Comparison of ENCODE assay signal across 28 cellular contexts in genomic region chr15:27066446-27066845, GRCh38.
"Had no signal": no experiment of that assay in that cellular context is flagged by ENCODE, and none has a peak within 500 bp of the region (broad histone marks: within the 10 kb centered on the region; RNA-seq: fewer than 3 reads in every experiment).

No MANE protein-coding gene starts in this region.

- H3K4me3 ChIP-seq: stomach, suprapubic skin, testis, thoracic aorta, thyroid gland, tibial artery, tibial nerve, transverse colon, upper lobe of left lung, upper lobe of right lung, uterus, vagina had no signal

- H3K36me3 ChIP-seq: stomach, suprapubic skin, thoracic aorta, thyroid gland, tibial artery, tibial nerve, transverse colon, upper lobe of left lung, upper lobe of right lung, uterus, vagina had no signal

- H3K4me3 Mint-ChIP-seq: stimulated activated effector memory CD8-positive, alpha-beta T cell treated with anti-CD3 and anti-CD28 coated beads, Interleukin-12 subunit alpha, Interleukin-12 subunit beta, amount 100 ng/mL, for 72 hours; stimulated activated memory B cell treated with anti-CD40 and anti-IgM and Interleukin-4, amounts not matched to agents 10 μg/mL and 1 μg/mL and 100 μg/mL, for 72 hours; stimulated activated naive B cell treated with anti-CD40 and anti-IgM and Interleukin-4, amounts not matched to agents 10 μg/mL and 1 μg/mL and 100 μg/mL, for 72 hours; stimulated activated naive CD8-positive, alpha-beta T cell treated with anti-CD3 and anti-CD28 coated beads, Interleukin-15, amount 100 ng/mL, for 72 hours; stimulated activated naive CD8-positive, alpha-beta T cell treated with anti-CD3 and anti-CD28 coated beads, Interleukin-15, Interleukin-2, amounts not matched to agents 100 ng/mL and 50 ng/mL, for 24 hours; type B pancreatic cell had no signal

- H3K27me3 Mint-ChIP-seq: stimulated activated memory B cell treated with anti-CD40 and anti-IgM and Interleukin-4, amounts not matched to agents 10 μg/mL and 1 μg/mL and 100 μg/mL, for 72 hours; stimulated activated naive B cell treated with anti-CD40 and anti-IgM and Interleukin-4, amounts not matched to agents 10 μg/mL and 1 μg/mL and 100 μg/mL, for 72 hours; stimulated activated naive CD8-positive, alpha-beta T cell treated with anti-CD3 and anti-CD28 coated beads, Interleukin-15, amount 100 ng/mL, for 72 hours; stimulated activated naive CD8-positive, alpha-beta T cell treated with anti-CD3 and anti-CD28 coated beads, Interleukin-15, Interleukin-2, amounts not matched to agents 100 ng/mL and 50 ng/mL, for 24 hours had no signal

- H3K4me1 ChIP-seq: stomach, suprapubic skin, testis, thyroid gland, tibial artery, tibial nerve, transverse colon, upper lobe of left lung, upper lobe of right lung, uterus, vagina had no signal

- H3K9me3 ChIP-seq: testis, thoracic aorta, thyroid gland, uterus had no signal

- H3K27ac Mint-ChIP-seq: stimulated activated effector memory CD8-positive, alpha-beta T cell treated with anti-CD3 and anti-CD28 coated beads, Interleukin-12 subunit alpha, Interleukin-12 subunit beta, amount 100 ng/mL, for 72 hours; stimulated activated memory B cell treated with anti-CD40 and anti-IgM and Interleukin-4, amounts not matched to agents 10 μg/mL and 1 μg/mL and 100 μg/mL, for 72 hours; stimulated activated naive B cell treated with anti-CD40 and anti-IgM and Interleukin-4, amounts not matched to agents 10 μg/mL and 1 μg/mL and 100 μg/mL, for 72 hours; stimulated activated naive CD8-positive, alpha-beta T cell treated with anti-CD3 and anti-CD28 coated beads, Interleukin-15, Interleukin-2, amounts not matched to agents 100 ng/mL and 50 ng/mL, for 24 hours; type B pancreatic cell had no signal

- H3K9me3 Mint-ChIP-seq: type B pancreatic cell had no signal

- H3K27ac ChIP-seq: stomach, suprapubic skin, testis, thoracic aorta, thyroid gland, tibial artery, tibial nerve, transverse colon, upper lobe of left lung, upper lobe of right lung, uterus, vagina had no signal

- DNase-seq: stimulated activated CD4-positive, alpha-beta T cell treated with anti-CD3 and anti-CD28 coated beads, Interleukin-2, amount 100 ng/mL, for 48 hours; stimulated activated CD4-positive, alpha-beta T cell treated with anti-CD3 and anti-CD28 coated beads, Interleukin-4, amount 100 ng/mL, for 1 hour; stimulated activated CD4-positive, alpha-beta T cell treated with anti-CD3 and anti-CD28 coated beads, Interleukin-4, amount 100 ng/mL, for 24 hours; stimulated activated CD4-positive, alpha-beta T cell treated with anti-CD3 and anti-CD28 coated beads, Interleukin-4, amount 100 ng/mL, for 4 hours; stimulated activated CD8-positive, alpha-beta memory T cell treated with anti-CD3 and anti-CD28 coated beads, Interleukin-4, amount 100 ng/mL, for 48 hours; stimulated activated naive B cell treated with anti-CD40 and anti-IgM and Interleukin-4, amounts not matched to agents 10 μg/mL and 1 μg/mL and 100 μg/mL, for 72 hours; stimulated activated naive CD4-positive, alpha-beta T cell; stimulated activated naive CD4-positive, alpha-beta T cell treated with Interleukin-2 at 50 U/mL for 16 hours; stimulated activated naive CD8-positive, alpha-beta T cell treated with anti-CD3 and anti-CD28 coated beads, Interleukin-15, amount 100 ng/mL, for 72 hours; stimulated activated naive CD8-positive, alpha-beta T cell treated with anti-CD3 and anti-CD28 coated beads, Interleukin-15, Interleukin-2, amounts not matched to agents 100 U/mL and 50 U/mL, for 24 hours; stomach; substantia nigra; testis; thyroid gland; tibial artery; transverse colon; trophoblast cell; upper lobe of left lung; upper lobe of right lung; uterus had no signal

- ATAC-seq: stimulated activated effector memory CD8-positive, alpha-beta T cell treated with anti-CD3 and anti-CD28 coated beads, Interleukin-12 subunit alpha, Interleukin-12 subunit beta, amount 100 ng/mL, for 72 hours; stimulated activated memory B cell treated with anti-CD40 and anti-IgM and Interleukin-4, amounts not matched to agents 10 μg/mL and 1 μg/mL and 100 μg/mL, for 72 hours; stimulated activated naive B cell treated with anti-CD40 and anti-IgM and Interleukin-4, amounts not matched to agents 10 μg/mL and 1 μg/mL and 100 μg/mL, for 72 hours; stimulated activated naive CD8-positive, alpha-beta T cell treated with anti-CD3 and anti-CD28 coated beads, Interleukin-15, amount 100 ng/mL, for 72 hours; stimulated activated naive CD8-positive, alpha-beta T cell treated with anti-CD3 and anti-CD28 coated beads, Interleukin-15, Interleukin-2, amounts not matched to agents 100 U/mL and 50 U/mL, for 24 hours; upper lobe of right lung had no signal

- H3K4me1 Mint-ChIP-seq: stimulated activated effector memory CD8-positive, alpha-beta T cell treated with anti-CD3 and anti-CD28 coated beads, Interleukin-12 subunit alpha, Interleukin-12 subunit beta, amount 100 ng/mL, for 72 hours; stimulated activated memory B cell treated with anti-CD40 and anti-IgM and Interleukin-4, amounts not matched to agents 10 μg/mL and 1 μg/mL and 100 μg/mL, for 72 hours; stimulated activated naive B cell treated with anti-CD40 and anti-IgM and Interleukin-4, amounts not matched to agents 10 μg/mL and 1 μg/mL and 100 μg/mL, for 72 hours; stimulated activated naive CD8-positive, alpha-beta T cell treated with anti-CD3 and anti-CD28 coated beads, Interleukin-15, amount 100 ng/mL, for 72 hours had no signal

- H3K27me3 ChIP-seq: suprapubic skin, testis, thyroid gland, tibial artery, tibial nerve, transverse colon, upper lobe of left lung, upper lobe of right lung, uterus, vagina had no signal

- H3K36me3 Mint-ChIP-seq: stimulated activated effector memory CD8-positive, alpha-beta T cell treated with anti-CD3 and anti-CD28 coated beads, Interleukin-12 subunit alpha, Interleukin-12 subunit beta, amount 100 ng/mL, for 72 hours; stimulated activated memory B cell treated with anti-CD40 and anti-IgM and Interleukin-4, amounts not matched to agents 10 μg/mL and 1 μg/mL and 100 μg/mL, for 72 hours; stimulated activated naive B cell treated with anti-CD40 and anti-IgM and Interleukin-4, amounts not matched to agents 10 μg/mL and 1 μg/mL and 100 μg/mL, for 72 hours; type B pancreatic cell had no signal
